In the genomic region with DNA sequence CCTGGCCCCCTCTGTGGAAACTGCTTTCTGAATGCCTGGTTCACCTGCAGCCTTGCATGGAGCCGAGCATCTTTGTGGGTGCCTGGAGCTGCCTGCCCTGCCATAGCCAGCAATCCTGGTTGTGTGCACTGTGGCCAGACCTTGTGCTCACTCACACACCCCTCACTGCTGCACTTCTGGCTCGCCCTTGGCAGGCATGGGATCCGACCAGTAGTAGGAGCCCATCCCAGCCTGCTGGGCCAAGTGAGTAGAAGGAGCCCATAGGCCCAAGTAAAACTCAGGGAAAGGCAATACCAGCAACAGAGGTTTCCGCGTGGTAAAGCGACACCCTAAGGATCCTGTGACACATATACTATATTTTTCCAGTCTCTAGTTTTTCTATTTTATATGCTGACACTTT, we compare ENCODE assay signal across 21 cellular contexts.
DNase-seq lines count a peak whose midpoint lies in the region; ATAC-seq and TF ChIP-seq lines count a peak whose summit lies in the region.
"Had no signal": no experiment of that assay in that cellular context is flagged by ENCODE, and none has a peak within 500 bp of the region (broad histone marks: within the 10 kb centered on the region; RNA-seq: fewer than 3 reads in every experiment).

No MANE protein-coding gene starts in this region.

- no peaks in the 10 kb centered on the region for H3K4me1 Mint-ChIP-seq in CD14-positive monocyte
- H3K4me1 Mint-ChIP-seq in activated T-cell treated with anti-CD3 and anti-CD28 coated beads, Interleukin-2, amount 50 U/mL, for 24 hours (ENCODE audit: low read depth), result no peaks in the 10 kb centered on the region

- no peaks in the 10 kb centered on the region for H3K36me3 Mint-ChIP-seq in CD14-positive monocyte
- no peaks in the 10 kb centered on the region for H3K36me3 Mint-ChIP-seq in activated T-cell treated with anti-CD3 and anti-CD28 coated beads, Interleukin-2, amount 50 U/mL, for 24 hours (ENCODE audit: low read depth)

- H3K27me3 ChIP-seq in WERI-Rb-1 (ENCODE audit: insufficient read depth, low read depth, severe bottlenecking) (no peaks in the 10 kb centered on the region), upper lobe of right lung (no peaks in the 10 kb centered on the region)
- H3K27me3 ChIP-seq: BLaER1 had no signal

- intact Hi-C loops in CD14-positive monocyte (cut with micrococcal nuclease) (no loop called here), upper lobe of right lung (cut with DNase I) (no loop called here)

- no peak overlapping the region for H3K4me3 Mint-ChIP-seq in CD14-positive monocyte
- no peak overlapping the region for H3K4me3 Mint-ChIP-seq in activated T-cell treated with anti-CD3 and anti-CD28 coated beads, Interleukin-2, amount 50 U/mL, for 24 hours
- H3K4me3 Mint-ChIP-seq: CD4-positive, alpha-beta T cell had no signal

- H3K36me3 ChIP-seq in WERI-Rb-1 (no peaks in the 10 kb centered on the region), upper lobe of right lung (no peaks in the 10 kb centered on the region)
- H3K36me3 ChIP-seq: BLaER1 had no signal

- no peaks in the 10 kb centered on the region for H3K27me3 Mint-ChIP-seq in CD14-positive monocyte (ENCODE audit: low read depth in 3 of 3)
- no peaks in the 10 kb centered on the region for H3K27me3 Mint-ChIP-seq in activated T-cell treated with anti-CD3 and anti-CD28 coated beads, Interleukin-2, amount 50 U/mL, for 24 hours
- H3K27me3 Mint-ChIP-seq: CD4-positive, alpha-beta T cell had no signal

- no peak for TF ChIP-seq CTCF in CD14-positive monocyte (IDR thresholded peaks at IDR 0.05)
- 0 out of 2 replicates have a peak, but pooled peaks have one; percentile 2 for TF ChIP-seq CTCF in WERI-Rb-1 (IDR thresholded peaks at IDR 0.05; ENCODE audit: low read depth, low read length)
- no peak for TF ChIP-seq CTCF in upper lobe of right lung (IDR thresholded peaks at IDR 0.05)

- H3K9me3 ChIP-seq in WERI-Rb-1 (ENCODE audit: severe bottlenecking) (peaks cover 3% of the 10 kb centered on the region), upper lobe of right lung (no peaks in the 10 kb centered on the region)

- H3K9me3 Mint-ChIP-seq in CD14-positive monocyte, result peaks cover 5 to 15% (median 12%) of the 10 kb centered on the region in 7 donors
- peaks cover 10% of the 10 kb centered on the region for H3K9me3 Mint-ChIP-seq in activated T-cell treated with anti-CD3 and anti-CD28 coated beads, Interleukin-2, amount 50 U/mL, for 24 hours

- no peak overlapping the region for H3K27ac Mint-ChIP-seq in CD14-positive monocyte
- no peak overlapping the region for H3K27ac Mint-ChIP-seq in activated T-cell treated with anti-CD3 and anti-CD28 coated beads, Interleukin-2, amount 50 U/mL, for 24 hours
- H3K27ac Mint-ChIP-seq: CD4-positive, alpha-beta T cell had no signal

- H3K4me1 ChIP-seq in upper lobe of right lung, result no peaks in the 10 kb centered on the region
- H3K4me1 ChIP-seq: BLaER1 had no signal

- DNase-seq in CD14-positive monocyte (ENCODE audit: low spot score) (peak; percentile 39), WERI-Rb-1 (no peak), iPS-NIHi7 (ENCODE audit: extremely low spot score) (peak; percentile 15), upper lobe of right lung (no peak), NCI-H2227 treated with DMSO at 0.1 percent for 48 hours (lab: John Stamatoyannopoulos, UW) (no peak), superior temporal gyrus (ENCODE audit: extremely low spot score) (no peak)
- no peak for DNase-seq in activated T-cell treated with anti-CD3 and anti-CD28 coated beads, Interleukin-2, amount 50 U/mL, for 24 hours
- DNase-seq: CD4-positive, alpha-beta T cell; Karpas-422; NCI-H1092; NCI-H1436 treated with DMSO at 0.1 percent for 48 hours; NCI-H187 treated with DMSO at 0.1 percent for 48 hours; NCI-H2107; NCI-H446; NCI-H524 treated with DMSO at 0.1 percent for 48 hours; NCI-H774; NK-92 treated with Interleukin-12 subunit alpha and Interleukin-12 subunit beta, amount 100 ng/mL, for 24 hours; PC-9; SHP77 had no signal

- ATAC-seq in upper lobe of right lung, result peak; percentile 23

- H3K27ac ChIP-seq in WERI-Rb-1 (no peak overlapping the region), upper lobe of right lung (no peak overlapping the region)
- H3K27ac ChIP-seq: BLaER1, HL-60, PC-9 had no signal

- H3K4me3 ChIP-seq in WERI-Rb-1 (ENCODE audit: low read depth, low read length) (no peak overlapping the region), upper lobe of right lung (no peak overlapping the region)
- H3K4me3 ChIP-seq: BLaER1, PC-9 had no signal

Comparison
In these comparisons a context has a peak if more than half of its experiments do, and no peak if none do; other contexts are left out.
1. DNase-seq: peak in CD14-positive monocyte (single experiment) and iPS-NIHi7 (single experiment); none in WERI-Rb-1 (single experiment), upper lobe of right lung (single experiment), NCI-H2227 treated with DMSO at 0.1 percent for 48 hours (single experiment), activated T-cell treated with anti-CD3 and anti-CD28 coated beads, Interleukin-2, amount 50 U/mL, for 24 hours (single experiment) and superior temporal gyrus (single experiment).